Comparison of ENCODE assay signal across 14 cellular contexts in genomic region chr7:101739757-101740398, GRCh38.
DNase-seq lines count a peak whose midpoint lies in the region; ATAC-seq and TF ChIP-seq lines count a peak whose summit lies in the region.
"Had no signal": no experiment of that assay in that cellular context is flagged by ENCODE, and none has a peak within 500 bp of the region (broad histone marks: within the 10 kb centered on the region; RNA-seq: fewer than 3 reads in every experiment).

No MANE protein-coding gene starts in this region.

- no peaks in the 10 kb centered on the region for H3K9me3 ChIP-seq in CD8-positive, alpha-beta T cell (ENCODE audit: low read length)
- H3K9me3 ChIP-seq in HCT116 (ENCODE audit: control insufficient read depth in 1 of 2, insufficient read depth in 1 of 2, low read depth in 1 of 2, low read length in 2 of 2): no peaks in the 10 kb centered on the region
- H3K9me3 ChIP-seq in testis: no peaks in the 10 kb centered on the region
- peaks cover 0 to 4% (median 0%) of the 10 kb centered on the region in 12 donors for H3K9me3 ChIP-seq in heart left ventricle
- H3K9me3 ChIP-seq: MG63, sigmoid colon, SK-N-SH, stomach had no signal

- RAD21 ChIA-PET in HCT116 (lab: Charles Lee; ENCODE audit: low non-redundant PET in 1 of 2, low total read pairs in 2 of 2, uncharacterized antibody in 2 of 2, unreplicated experiment in 2 of 2): no interaction called here

- no peaks in the 10 kb centered on the region for H3K36me3 Mint-ChIP-seq in CD8-positive, alpha-beta T cell

- no peak for TF ChIP-seq RAD21 in HCT116 (IDR thresholded peaks at IDR 0.05; ENCODE audit: low read depth)

- no peak for TF ChIP-seq CTCF in CD8-positive, alpha-beta T cell (IDR thresholded peaks at IDR 0.05)
- TF ChIP-seq CTCF in HCT116 (IDR thresholded peaks at IDR 0.05 in 2 of 3, conservative IDR thresholded peaks at IDR 0.05 in 1 of 3; ENCODE audit: borderline replicate concordance in 1 of 3, insufficient read depth in 1 of 3, low read depth in 2 of 3, low read length in 2 of 3): no peak
- no peak for TF ChIP-seq CTCF in testis (IDR thresholded peaks at IDR 0.05)
- no peak for TF ChIP-seq CTCF in heart left ventricle (IDR thresholded peaks at IDR 0.05)
- no peak for TF ChIP-seq CTCF in lower leg skin (IDR thresholded peaks at IDR 0.05)

- H3K27me3 Mint-ChIP-seq in CD8-positive, alpha-beta T cell (ENCODE audit: low read depth): no peaks in the 10 kb centered on the region

- no TSS peak for BruUV-seq in HCT116 (replicated peaks; lab: Mats Ljungman, UMichigan)

- TF ChIP-seq POLR2A in HCT116 (IDR thresholded peaks at IDR 0.05; ENCODE audit: borderline replicate concordance, extremely low read depth, insufficient read depth, insufficient read length): no peak
- TF ChIP-seq POLR2A in testis (IDR thresholded peaks at IDR 0.05): no peak
- TF ChIP-seq POLR2A in heart left ventricle (IDR thresholded peaks at IDR 0.05): no peak
- no peak for TF ChIP-seq POLR2A in lower leg skin (IDR thresholded peaks at IDR 0.05)

- peaks cover 39% of the 10 kb centered on the region for H3K4me1 ChIP-seq in CD8-positive, alpha-beta T cell (ENCODE audit: insufficient read depth, low read length)
- H3K4me1 ChIP-seq in HCT116 (ENCODE audit: control insufficient read depth in 1 of 2, insufficient read depth in 2 of 2, low read length in 2 of 2) (peaks cover 22 to 34% of the 10 kb centered on the region in 2 experiments), testis (no peaks in the 10 kb centered on the region), heart left ventricle (peaks cover 0 to 28% (median 3%) of the 10 kb centered on the region in 12 donors)

- no peaks in the 10 kb centered on the region for H3K9me3 Mint-ChIP-seq in CD8-positive, alpha-beta T cell

- CTCF ChIA-PET in CD8-positive, alpha-beta T cell (lab: Charles Lee): interaction anchor here (0.7 to 1.4 kb wide), 4 partner anchors 10 to 65 kb away, joined by 3 to 5 read pairs (median 4); no protein-coding TSS in a partner anchor
- CTCF ChIA-PET in HCT116 (lab: Charles Lee): no interaction called here

- no peak overlapping the region for H3K4me3 Mint-ChIP-seq in CD8-positive, alpha-beta T cell

- no peaks in the 10 kb centered on the region for H4K20me1 ChIP-seq in HCT116 (ENCODE audit: insufficient read depth)

- peak overlapping the region; percentile 6 for H3K27ac Mint-ChIP-seq in CD8-positive, alpha-beta T cell

- H3K79me2 ChIP-seq in HCT116 (ENCODE audit: insufficient read depth, low read length): no peaks in the 10 kb centered on the region

- H3K36me3 ChIP-seq in CD8-positive, alpha-beta T cell (ENCODE audit: insufficient read depth, low read length): no peaks in the 10 kb centered on the region
- H3K36me3 ChIP-seq in HCT116 (ENCODE audit: control insufficient read depth in 1 of 2, insufficient read depth in 2 of 2, low read length in 2 of 2) (no peaks in the 10 kb centered on the region), testis (ENCODE audit: low read depth, missing control alignments) (no peaks in the 10 kb centered on the region), heart left ventricle (no peaks in the 10 kb centered on the region)
- H3K36me3 ChIP-seq: MG63, sigmoid colon, stomach had no signal

- H3K4me2 ChIP-seq in HCT116 (ENCODE audit: low read length): peak overlapping the region; percentile 59
- H3K4me2 ChIP-seq: SK-N-SH had no signal

- 83 to 96% methylated on average over 5 of the region's 5 CpGs for WGBS in testis, 2 donors
- 87 to 99% (median 89%) methylated on average over 5 of the region's 5 CpGs for WGBS in heart left ventricle, 4 donors
- 79 to 88% methylated on average over 5 of the region's 5 CpGs for WGBS in lower leg skin, 2 donors

- H3K9ac ChIP-seq in HCT116 (ENCODE audit: low read length): no peak overlapping the region
- H3K9ac ChIP-seq: SK-N-SH had no signal

- no peak for DNase-seq in CD8-positive, alpha-beta T cell
- DNase-seq in HCT116 (ENCODE audit: low read depth, low spot score) (no peak), RPMI8226 (peak; percentile 67), left colon (no peak), testis (no peak), heart left ventricle (no peak), cardiac septum (ENCODE audit: low spot score) (no peak), lower leg skin (ENCODE audit: low spot score in 2 of 2) (no peak)
- DNase-seq: C1 segment of cervical spinal cord, MG63, NCI-H524, sigmoid colon, stomach had no signal

- H2AFZ ChIP-seq in HCT116 (ENCODE audit: low read depth, low read length, poor library complexity, severe bottlenecking): no peak overlapping the region

- intact Hi-C loops in CD8-positive, alpha-beta T cell (cut with DNase I, micrococcal nuclease): no loop called here
- intact Hi-C loops in HCT116 (cut with micrococcal nuclease) (no loop called here), left colon (cut with DNase I, micrococcal nuclease) (no loop called here), testis (cut with DNase I; ENCODE audit: low total_unique reads) (no loop called here), heart left ventricle (cut with DNase I) (loop anchor here in 6 of 10 donors (5.0 kb wide), 4 partner anchors 72 to 532 kb away; partner anchors contain the start of gene CUX1 (in 1 of the 6)), cardiac septum (cut with DNase I) (no loop called here), lower leg skin (cut with DNase I; ENCODE audit: low total_unique reads) (no loop called here)

- no peak overlapping the region for H3K4me3 ChIP-seq in CD8-positive, alpha-beta T cell (ENCODE audit: low read depth, low read length)
- H3K4me3 ChIP-seq in HCT116 (replicated peaks in 1 of 2; ENCODE audit: low read depth in 1 of 2, low read length in 2 of 2): no peak overlapping the region
- no peak overlapping the region for H3K4me3 ChIP-seq in testis
- H3K4me3 ChIP-seq in heart left ventricle: no peak overlapping the region
- no peak overlapping the region for H3K4me3 ChIP-seq in lower leg skin (ENCODE audit: low read depth, poor library complexity, severe bottlenecking)
- H3K4me3 ChIP-seq: MG63, sigmoid colon, stomach had no signal

- POLR2A ChIA-PET in CD8-positive, alpha-beta T cell (lab: Charles Lee): interaction anchor here (1.6 kb wide), 1 partner anchor 66 kb away, joined by 4 read pairs; no protein-coding TSS in a partner anchor
- POLR2A ChIA-PET in HCT116 (lab: Charles Lee): no interaction called here

- peaks cover 36% of the 10 kb centered on the region for H3K4me1 Mint-ChIP-seq in CD8-positive, alpha-beta T cell (ENCODE audit: low read depth)

- H3K27me3 ChIP-seq in CD8-positive, alpha-beta T cell (ENCODE audit: insufficient read depth, low read length): no peaks in the 10 kb centered on the region
- H3K27me3 ChIP-seq in HCT116 (ENCODE audit: insufficient read depth, low read length) (no peaks in the 10 kb centered on the region), testis (no peaks in the 10 kb centered on the region), heart left ventricle (peaks cover 0 to 8% (median 0%) of the 10 kb centered on the region in 9 donors)
- H3K27me3 ChIP-seq: MG63 had no signal

- no peak for ATAC-seq in CD8-positive, alpha-beta T cell
- ATAC-seq in HCT116: no peak
- peak; percentile 47 for ATAC-seq in left colon
- no peak for ATAC-seq in heart left ventricle

- no peaks in the 10 kb centered on the region for H3K9me2 ChIP-seq in HCT116 (ENCODE audit: insufficient read depth)
- H3K9me2 ChIP-seq: SK-N-SH had no signal

- H3K27ac ChIP-seq in CD8-positive, alpha-beta T cell (ENCODE audit: low read depth, low read length): no peak overlapping the region
- H3K27ac ChIP-seq in HCT116 (ENCODE audit: low read depth, low read length) (no peak overlapping the region), testis (no peak overlapping the region), heart left ventricle (no peak overlapping the region)
- H3K27ac ChIP-seq: sigmoid colon, stomach had no signal

TF ChIP-seq in HCT116, 20 proteins besides CTCF, POLR2A, EP300 and RAD21:
- TF ChIP-seq YY1 (IDR thresholded peaks at IDR 0.05; ENCODE audit: extremely low read depth, insufficient replicate concordance, low read depth, low read length): no peak
- peak; percentile 59 for TF ChIP-seq TCF7L2 (IDR thresholded peaks at IDR 0.05; ENCODE audit: borderline replicate concordance, extremely low read depth, insufficient read depth, insufficient read length)
- peak; percentile 59 for TF ChIP-seq JUND (IDR thresholded peaks at IDR 0.05)
TF ChIP-seq in HCT116: peak in this region for 2.

Comparison
In these comparisons a context has a peak if more than half of its experiments do, and no peak if none do; other contexts are left out.
1. intact Hi-C loops: an anchor here in heart left ventricle (5.0 kb wide); none called in CD8-positive, alpha-beta T cell, HCT116, left colon, testis, cardiac septum and lower leg skin.